In the genomic region with DNA sequence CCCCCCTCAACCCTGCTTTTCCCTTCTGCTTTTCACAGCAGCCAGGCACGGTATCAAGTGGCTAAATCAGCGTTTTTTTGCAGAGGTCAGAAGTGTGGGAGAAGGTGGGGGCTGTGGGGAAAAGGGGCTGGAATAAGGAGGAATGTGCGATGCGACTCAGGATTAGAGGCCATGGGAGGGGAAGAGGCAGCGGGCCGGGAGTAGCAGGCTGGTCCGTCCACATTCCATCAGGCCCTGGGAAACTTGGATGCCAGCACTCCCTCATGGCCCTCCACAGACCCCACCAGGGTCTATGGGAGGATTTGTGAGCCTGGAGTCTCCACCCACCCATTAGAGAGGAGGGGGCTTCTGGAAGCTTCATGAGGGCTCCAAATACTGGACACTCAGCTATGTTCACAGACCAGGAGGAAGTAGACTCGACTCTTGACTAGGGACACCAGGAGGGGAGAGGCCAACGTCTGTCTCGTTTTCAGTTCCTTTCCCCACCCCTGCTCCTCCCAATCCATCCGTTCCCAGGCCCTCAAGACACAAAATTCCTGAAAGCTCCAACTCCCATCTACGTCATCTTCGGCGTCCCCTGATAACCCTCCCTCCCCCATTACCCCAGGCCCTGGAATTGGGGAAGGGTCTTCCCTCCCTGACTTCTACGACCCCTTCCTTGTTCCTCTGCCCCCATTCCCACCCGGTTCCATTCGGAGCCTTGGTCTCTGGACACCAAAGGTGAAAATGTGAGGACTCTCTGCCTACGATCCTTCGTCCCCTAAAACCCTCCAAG, we compare ENCODE assay signal across 8 cellular contexts. TPM values are rescaled to one million over a fixed set of nuclear protein-coding genes. Genes with fewer than 3 reads are reported as not detected.
A peak's percentile ranks its signal among the peaks of the same experiment; 100 is the strongest.
DNase-seq lines count a peak whose midpoint lies in the region; ATAC-seq, FAIRE-seq and TF ChIP-seq lines count a peak whose summit lies in the region.

No MANE protein-coding gene starts in this region.

- H3K4me3 ChIP-seq in ACC112 (ENCODE audit: low read depth, low read length) (peak overlapping the region; percentile 81), ascending aorta (peak overlapping the region; percentile 24 to 53), mucosa of rectum (ENCODE audit: low read length in 2 of 2) (peak overlapping the region in 1 of 2 donors; percentile 31)

- H2AFZ ChIP-seq in ACC112 (ENCODE audit: low read length, unreplicated experiment), result no peak overlapping the region

- TF ChIP-seq POLR2A in GM12892 (IDR thresholded peaks at IDR 0.05; ENCODE audit: low read depth, low read length), result no peak

- H3K27me3 ChIP-seq in ACC112 (ENCODE audit: insufficient read depth, low read length) (peaks cover 50% of the 10 kb centered on the region), ascending aorta (no peaks in the 10 kb centered on the region), mucosa of rectum (ENCODE audit: control insufficient read depth in 2 of 2, insufficient read depth in 2 of 2, low read length in 2 of 2) (peaks cover 11 to 25% of the 10 kb centered on the region in 2 donors)

- DNase-seq in GM12892 (ENCODE audit: insufficient read length), result no peak
- DNase-seq in ascending aorta (ENCODE audit: low spot score in 2 of 2), result no peak
- DNase-seq in DMS153 (lab: John Stamatoyannopoulos, UW), result no peak
- no peak for DNase-seq in NCI-H2081 (lab: John Stamatoyannopoulos, UW)

- H3K27ac ChIP-seq in ACC112 (ENCODE audit: low read depth, low read length), result no peak overlapping the region
- H3K27ac ChIP-seq in ascending aorta, result peak overlapping the region; percentile 24 to 31
- peak overlapping the region; percentile 4 to 58 for H3K27ac ChIP-seq in mucosa of rectum (ENCODE audit: low read depth in 2 of 2, low read length in 2 of 2)

- no peak for ATAC-seq in GM21360 (IDR thresholded peaks at IDR 0.05; ENCODE audit: unreplicated experiment)
- ATAC-seq in GM19023 (IDR thresholded peaks at IDR 0.05; ENCODE audit: unreplicated experiment), result no peak

- no peaks in the 10 kb centered on the region for H3K36me3 ChIP-seq in ACC112 (ENCODE audit: insufficient read depth, low read length)
- no peaks in the 10 kb centered on the region for H3K36me3 ChIP-seq in ascending aorta
- H3K36me3 ChIP-seq in mucosa of rectum (ENCODE audit: control insufficient read depth in 2 of 2, insufficient read depth in 2 of 2, low read length in 2 of 2), result no peaks in the 10 kb centered on the region

- intact Hi-C loops in ascending aorta (cut with DNase I), result no loop called here

- FAIRE-seq in GM12892 (lab: Jason Lieb, UNC), result peak; percentile 60

- H3K79me2 ChIP-seq in ACC112 (ENCODE audit: control insufficient read depth, insufficient read depth, low read length, unreplicated experiment), result no peaks in the 10 kb centered on the region

- no peak for TF ChIP-seq CTCF in ascending aorta (IDR thresholded peaks at IDR 0.05)

- no peak overlapping the region for H3K9ac ChIP-seq in mucosa of rectum (ENCODE audit: low read depth in 1 of 2, low read length in 2 of 2)

- H3K4me1 ChIP-seq in ACC112 (ENCODE audit: control insufficient read depth, insufficient read depth, low read length, unreplicated experiment) (no peaks in the 10 kb centered on the region), ascending aorta (peaks cover 0 to 13% of the 10 kb centered on the region in 2 donors), mucosa of rectum (ENCODE audit: control insufficient read depth in 2 of 2, insufficient read depth in 2 of 2, low read length in 2 of 2) (peaks cover 20 to 24% of the 10 kb centered on the region in 2 donors)

- H3K9me3 ChIP-seq in ascending aorta, result no peaks in the 10 kb centered on the region
- H3K9me3 ChIP-seq in mucosa of rectum (ENCODE audit: control insufficient read depth in 2 of 2, low read length in 2 of 2), result no peaks in the 10 kb centered on the region

RNA-seq across cellular contexts. Expression of a gene that starts 3.3 kb away (rescaled TPM):
- polyA plus RNA-seq in GM12892 (2012; ENCODE audit: missing spikeins), result 3.0 TPM
- 3.8 TPM for total RNA-seq in ascending aorta

RNA-seq across cellular contexts. Expression of a gene that starts 33.0 kb away (rescaled TPM):
- polyA plus RNA-seq in GM12892 (2012; ENCODE audit: missing spikeins), result 2.3 TPM
- 1.6 TPM for total RNA-seq in ascending aorta

RNA-seq across cellular contexts. Expression of a gene that starts 43.8 kb away (rescaled TPM):
- polyA plus RNA-seq in GM12892 (2012; ENCODE audit: missing spikeins), result 16.3 TPM
- 150 TPM for total RNA-seq in ascending aorta

RNA-seq across cellular contexts. Expression of a gene that starts 51.7 kb away (rescaled TPM):
- 28.7 TPM for polyA plus RNA-seq in GM12892 (2012; ENCODE audit: missing spikeins)
- total RNA-seq in ascending aorta, result 22.9 TPM
